ENCODE assay signal across 14 cellular contexts in the genomic region with DNA sequence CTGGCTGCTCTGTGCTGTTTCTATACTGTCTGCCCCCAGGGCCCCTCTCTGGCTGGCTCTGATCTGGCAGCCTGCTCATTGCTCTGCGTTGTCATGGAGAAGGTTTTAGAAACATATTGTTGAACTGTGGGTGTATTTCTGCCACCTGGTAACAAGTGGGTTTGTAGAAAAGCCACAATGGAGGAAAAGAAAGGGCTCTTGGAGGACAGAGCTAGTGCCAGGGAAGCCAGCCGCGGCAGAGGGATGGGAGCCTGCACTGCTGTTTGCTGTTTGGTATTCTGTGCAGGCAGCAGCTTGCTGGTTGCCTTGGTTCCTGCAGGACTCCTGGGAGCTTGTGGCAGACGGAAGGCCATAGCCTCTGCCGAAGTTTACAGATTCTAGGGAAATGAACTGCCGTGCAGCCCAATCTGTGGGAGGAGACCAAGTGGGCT. TPM values are rescaled to one million over a fixed set of nuclear protein-coding genes. Genes with fewer than 3 reads are reported as not detected.
A peak's percentile ranks its signal among the peaks of the same experiment; 100 is the strongest.
DNase-seq lines count a peak whose midpoint lies in the region; ATAC-seq and TF ChIP-seq lines count a peak whose summit lies in the region.
"Had no signal": no experiment of that assay in that cellular context is flagged by ENCODE, and none has a peak within 500 bp of the region (broad histone marks: within the 10 kb centered on the region; RNA-seq: fewer than 3 reads in every experiment).

No MANE protein-coding gene starts in this region.

- H3K27ac ChIP-seq in neural cell (ENCODE audit: low read length), result peak overlapping the region; percentile 88
- no peak overlapping the region for H3K27ac ChIP-seq in tibial nerve
- H3K27ac ChIP-seq: upper lobe of left lung had no signal

- WGBS in tibial nerve, 2 donors, result 21 to 23% methylated on average over 5 to 6 of the region's 6 CpGs

- H3K4me2 ChIP-seq in neural cell (ENCODE audit: low read length), result peak overlapping the region; percentile 65

- H3K9ac ChIP-seq in neural cell (ENCODE audit: low read length), result peak overlapping the region; percentile 66

- H3K4me3 ChIP-seq in neural cell (ENCODE audit: low read length) (peak overlapping the region; percentile 50), tibial nerve (no peak overlapping the region)
- H3K4me3 ChIP-seq: upper lobe of left lung had no signal

- H3K9me3 ChIP-seq in neural cell (ENCODE audit: low read length) (no peaks in the 10 kb centered on the region), tibial nerve (no peaks in the 10 kb centered on the region)
- H3K9me3 ChIP-seq: upper lobe of left lung had no signal

- no peak for ATAC-seq in GM19463 (IDR thresholded peaks at IDR 0.05; ENCODE audit: unreplicated experiment)
- ATAC-seq in HG03135 (IDR thresholded peaks at IDR 0.05; ENCODE audit: unreplicated experiment), result no peak
- ATAC-seq: CD8-positive, alpha-beta T cell; left colon had no signal

- TF ChIP-seq RAD21 in neural cell (conservative IDR thresholded peaks at IDR 0.05), result no peak

- TF ChIP-seq CTCF in neural cell (IDR thresholded peaks at IDR 0.05; ENCODE audit: poor library complexity, severe bottlenecking) (no peak), tibial nerve (IDR thresholded peaks at IDR 0.05) (no peak)

- no peaks in the 10 kb centered on the region for H3K4me1 ChIP-seq in tibial nerve
- H3K4me1 ChIP-seq: upper lobe of left lung had no signal

- H3K79me2 ChIP-seq in neural cell (replicated peaks; ENCODE audit: insufficient read depth, low read length), result no peaks in the 10 kb centered on the region

- TF ChIP-seq POLR2A in tibial nerve (IDR thresholded peaks at IDR 0.05), result no peak

- no peaks in the 10 kb centered on the region for H3K9me2 ChIP-seq in neural cell (ENCODE audit: insufficient read depth, low read length)

- H3K27me3 ChIP-seq in neural cell (ENCODE audit: insufficient read depth, low read depth, low read length) (no peaks in the 10 kb centered on the region), tibial nerve (peaks cover 0 to 57% of the 10 kb centered on the region in 2 donors)
- H3K27me3 ChIP-seq: upper lobe of left lung had no signal

- no peaks in the 10 kb centered on the region for H4K20me1 ChIP-seq in neural cell (ENCODE audit: insufficient read depth)

- H3K36me3 ChIP-seq in neural cell (ENCODE audit: insufficient read depth, low read length) (no peaks in the 10 kb centered on the region), tibial nerve (no peaks in the 10 kb centered on the region)
- H3K36me3 ChIP-seq: upper lobe of left lung had no signal

- H3F3A ChIP-seq in neural cell (ENCODE audit: insufficient read depth, low read length, poor library complexity, severe bottlenecking), result no peaks in the 10 kb centered on the region

- peak overlapping the region; percentile 56 for H2AFZ ChIP-seq in neural cell (ENCODE audit: low read depth, low read length)

- DNase-seq in ELF-1 (ENCODE audit: low read depth, low spot score) (peak; percentile 52), NCI-H1930 (lab: John Stamatoyannopoulos, UW) (peak; percentile 24 to 36), anterior cingulate cortex (lab: John Stamatoyannopoulos, UW) (peak in 52 of 58 donors; percentile 10 to 89 (median 64)), epidermal melanocyte (ENCODE audit: insufficient read length, low spot score) (no peak), tibial nerve (ENCODE audit: low spot score in 2 of 2) (no peak)
- DNase-seq: activated gamma-delta T cell; CD8-positive, alpha-beta T cell; cerebellar nuclear complex; left colon; SHP77 treated with DMSO at 0.1 percent for 48 hours; upper lobe of left lung had no signal

- TF ChIP-seq EP300 in neural cell (conservative IDR thresholded peaks at IDR 0.05; ENCODE audit: poor library complexity, severe bottlenecking) (peak; percentile 57), tibial nerve (IDR thresholded peaks at IDR 0.05) (no peak)

TF ChIP-seq in neural cell, 6 proteins besides CTCF, POLR2A, EP300 and RAD21:
- TF ChIP-seq TAF1 (IDR thresholded peaks at IDR 0.05; ENCODE audit: low read depth) (no peak), REST (IDR thresholded peaks at IDR 0.05; ENCODE audit: borderline replicate concordance) (peak; percentile 82), POLR2AphosphoS5 (IDR thresholded peaks at IDR 0.05) (no peak), SMC3 (conservative IDR thresholded peaks at IDR 0.05; ENCODE audit: poor library complexity) (peak; percentile 45)

RNA-seq across cellular contexts. Expression of gene CCDC177, which starts 15.1 kb away (rescaled TPM):
- polyA plus RNA-seq in neural cell, result 3.2 and 4.3 TPM in 2 replicates
- polyA minus RNA-seq in neural cell, result 14.9 and 16.3 TPM in 2 replicates
- not detected for total RNA-seq in tibial nerve
- total RNA-seq: CD8-positive, alpha-beta T cell; left colon; upper lobe of left lung had no signal

RNA-seq across cellular contexts. Expression of gene SUSD6, which starts 51.8 kb away (rescaled TPM):
- polyA plus RNA-seq in neural cell, result 5.1 and 5.2 TPM in 2 replicates
- polyA minus RNA-seq in neural cell, result 11.7 and 14.2 TPM in 2 replicates
- total RNA-seq in tibial nerve, result 10 to 100 TPM; 54.4 to 66.3 (median 57.7) TPM

Comparison
In these comparisons a context has a peak if more than half of its experiments do, and no peak if none do; other contexts are left out.
1. DNase-seq: peak in ELF-1 (single experiment), NCI-H1930 (2 of 2) and anterior cingulate cortex (52 of 58); none in epidermal melanocyte (single experiment) and tibial nerve (0 of 2).